In genomic region chr19:49430678-49431329, GRCh38 we compare ENCODE assay signal across 10 cellular contexts. TPM values are rescaled to one million over a fixed set of nuclear protein-coding genes. Genes with fewer than 3 reads are reported as not detected.
A peak's percentile ranks its signal among the peaks of the same experiment; 100 is the strongest.
DNase-seq lines count a peak whose midpoint lies in the region; ATAC-seq and TF ChIP-seq lines count a peak whose summit lies in the region.
"Had no signal": no experiment of that assay in that cellular context is flagged by ENCODE, and none has a peak within 500 bp of the region (broad histone marks: within the 10 kb centered on the region; RNA-seq: fewer than 3 reads in every experiment).

No MANE protein-coding gene starts in this region.

- peaks cover 8% of the 10 kb centered on the region for H3K27me3 ChIP-seq in ovary
- H3K27me3 ChIP-seq in esophagus muscularis mucosa, result peaks cover 10 to 100% (median 82%) of the 10 kb centered on the region in 4 donors

- H3K27ac ChIP-seq in ovary (no peak overlapping the region), esophagus muscularis mucosa (replicated peaks in 1 of 4) (no peak overlapping the region)

- in situ Hi-C loops in astrocyte of the spinal cord (cut with HindIII; ENCODE audit: low sequenced_read_pairs), result no loop called here

- no peaks in the 10 kb centered on the region for H3K9me3 ChIP-seq in ovary
- no peaks in the 10 kb centered on the region for H3K9me3 ChIP-seq in esophagus muscularis mucosa

- H3K36me3 ChIP-seq in ovary (no peaks in the 10 kb centered on the region), esophagus muscularis mucosa (no peaks in the 10 kb centered on the region)

- peaks cover 1% of the 10 kb centered on the region for H3K4me1 ChIP-seq in ovary (ENCODE audit: insufficient read depth)
- peaks cover 9 to 37% (median 18%) of the 10 kb centered on the region in 4 donors for H3K4me1 ChIP-seq in esophagus muscularis mucosa

- peak; percentile 44 for TF ChIP-seq RAD21 in Ishikawa (IDR thresholded peaks at IDR 0.05; ENCODE audit: low read depth)

- TF ChIP-seq CTCF in astrocyte of the spinal cord (IDR thresholded peaks at IDR 0.05; ENCODE audit: low read depth, low read length), result peak; percentile 34
- TF ChIP-seq CTCF in ovary (IDR thresholded peaks at IDR 0.05), result no peak
- TF ChIP-seq CTCF in esophagus muscularis mucosa (IDR thresholded peaks at IDR 0.05), result no peak

- TF ChIP-seq EP300 in Ishikawa (IDR thresholded peaks at IDR 0.05; ENCODE audit: borderline replicate concordance) (no peak), ovary (IDR thresholded peaks at IDR 0.05) (no peak), esophagus muscularis mucosa (IDR thresholded peaks at IDR 0.05) (no peak)

- 65 to 68% (median 66%) methylated on average over 26 to 28 of the region's 28 CpGs for WGBS in ovary, 3 donors
- WGBS in esophagus muscularis mucosa, result 65% methylated on average over 24 of the region's 28 CpGs

- intact Hi-C loops in ovary (cut with DNase I), result loop anchor here in 1 of 4 donors (10.0 kb wide), 1 partner anchor 56 kb away; no protein-coding TSS in a partner anchor
- intact Hi-C loops in esophagus muscularis mucosa (cut with DNase I), result no loop called here

- no peak overlapping the region for H3K4me3 ChIP-seq in astrocyte of the spinal cord (ENCODE audit: low read depth, low read length)
- H3K4me3 ChIP-seq in ovary, result no peak overlapping the region
- H3K4me3 ChIP-seq in esophagus muscularis mucosa, result no peak overlapping the region

- DNase-seq in activated CD4-positive, CD25-positive, alpha-beta regulatory T cell treated with anti-CD3 and anti-CD28 coated beads, Interleukin-2, amount 50 U/mL, for 72 hours, result no peak
- no peak for DNase-seq in astrocyte of the spinal cord (ENCODE audit: low read depth, low spot score)
- peak; percentile 34 for DNase-seq in stimulated activated CD4-positive, alpha-beta T cell treated with anti-CD3 and anti-CD28 coated beads, Interleukin-4, amount 100 ng/mL, for 1 hour
- DNase-seq in ovary, result no peak
- DNase-seq in NCI-H1694 treated with DMSO at 0.1 percent for 48 hours (lab: John Stamatoyannopoulos, UW), result no peak
- no peak for DNase-seq in esophagus muscularis mucosa (ENCODE audit: extremely low spot score)
- DNase-seq: NCI-H1417 treated with DMSO at 0.1 percent for 48 hours had no signal

- TF ChIP-seq POLR2A in ovary (IDR thresholded peaks at IDR 0.05), result no peak
- no peak for TF ChIP-seq POLR2A in esophagus muscularis mucosa (IDR thresholded peaks at IDR 0.05; ENCODE audit: low read depth)

- ATAC-seq in activated CD4-positive, CD25-positive, alpha-beta regulatory T cell treated with anti-CD3 and anti-CD28 coated beads, Interleukin-2, amount 50 U/mL, for 24 hours, result peak; percentile 53 to 64

TF ChIP-seq in Ishikawa, 13 proteins besides CTCF, POLR2A, EP300 and RAD21:
- TF ChIP-seq YY1 (IDR thresholded peaks at IDR 0.05; ENCODE audit: low read depth) (no peak), MAX (IDR thresholded peaks at IDR 0.05) (peak; percentile 31; the same call in 1 of the 2 replicates)

RNA-seq across cellular contexts. Expression of gene GFY, which starts 5.6 kb away (rescaled TPM):
- total RNA-seq in ovary (not detected), esophagus muscularis mucosa (not detected)
- polyA plus RNA-seq in ovary, result not detected
- total RNA-seq: pulmonary artery endothelial cell had no signal

RNA-seq across cellular contexts. Expression of gene PTH2, which starts 7.6 kb away (rescaled TPM):
- not detected for total RNA-seq in ovary
- not detected for polyA plus RNA-seq in ovary
- not detected for total RNA-seq in esophagus muscularis mucosa
- total RNA-seq: pulmonary artery endothelial cell had no signal

RNA-seq across cellular contexts. Expression of gene SLC17A7, which starts 10.5 kb away (rescaled TPM):
- under 1 TPM in 5 of 7 donors, not detected in 2; 0.15 to 0.57 (median 0.17) TPM for total RNA-seq in ovary
- polyA plus RNA-seq in ovary, result 1 to 10 TPM in 1 of 2 donors, under 1 TPM in 1; 0.19 to 2.5 TPM
- total RNA-seq in esophagus muscularis mucosa, result 1 to 10 TPM in 2 of 4 donors, under 1 TPM in 2; 0.83 to 5.2 (median 1.3) TPM
- total RNA-seq: pulmonary artery endothelial cell had no signal

RNA-seq across cellular contexts. Expression of gene PIH1D1, which starts 20.8 kb away (rescaled TPM):
- 10 to 100 TPM; 42.6 to 69.4 (median 58.5) TPM for total RNA-seq in ovary
- 10 to 100 TPM; 28.6 to 63.5 TPM for polyA plus RNA-seq in ovary
- 10 to 100 TPM; 73.6 to 84.0 (median 78.4) TPM for total RNA-seq in esophagus muscularis mucosa

RNA-seq across cellular contexts. Expression of gene ALDH16A1, which starts 22.2 kb away (rescaled TPM):
- total RNA-seq in ovary (10 to 100 TPM; 15.8 to 24.2 (median 20.2) TPM), esophagus muscularis mucosa (10 to 100 TPM; 22.1 to 29.1 (median 26.2) TPM)
- 10 to 100 TPM in 1 of 2 donors, under 1 TPM in 1; 0.93 to 22.5 TPM for polyA plus RNA-seq in ovary
